ENCODE assay signal across 8 cellular contexts in the genomic region with DNA sequence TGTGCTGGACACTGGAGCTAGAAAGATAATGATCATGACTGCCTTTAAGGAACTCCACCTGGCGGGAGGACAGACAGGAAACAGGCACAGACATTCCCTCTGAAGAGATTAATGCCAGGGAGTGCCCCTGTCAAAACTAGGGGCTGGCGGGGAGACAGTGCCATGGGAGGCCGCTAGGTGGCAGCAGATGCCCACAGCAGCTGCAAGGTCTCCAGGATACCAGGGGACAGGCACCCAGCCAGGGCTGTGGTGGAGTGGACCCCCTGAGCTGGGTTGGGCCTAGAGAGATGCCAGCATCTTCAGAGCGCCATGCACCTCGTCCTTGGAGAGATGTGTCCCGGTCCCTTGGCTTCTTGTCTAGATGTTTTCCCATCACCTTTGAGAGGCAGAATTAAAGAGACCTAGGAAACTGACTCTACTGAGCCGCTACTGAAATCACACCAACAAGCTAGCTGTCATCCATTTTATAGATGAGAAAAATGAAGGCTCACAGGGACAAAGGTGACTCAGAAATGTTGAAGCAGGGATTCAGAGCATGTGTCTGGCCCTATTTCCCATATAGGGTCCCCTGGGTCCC. TPM values are rescaled to one million over a fixed set of nuclear protein-coding genes. Genes with fewer than 3 reads are reported as not detected.
DNase-seq lines count a peak whose midpoint lies in the region; ATAC-seq and TF ChIP-seq lines count a peak whose summit lies in the region.

No MANE protein-coding gene starts in this region.

- peak; percentile 99 for TF ChIP-seq CTCF in mucosa of descending colon (IDR thresholded peaks at IDR 0.05)

- intact Hi-C loops in mucosa of descending colon (cut with DNase I, micrococcal nuclease): loop anchor here (5.0 kb wide), 2 partner anchors 195 to 200 kb away; a partner anchor contains a TSS

- H3K4me1 ChIP-seq in NT2/D1 (ENCODE audit: insufficient read depth, insufficient read length) (no peaks in the 10 kb centered on the region), mucosa of descending colon (ENCODE audit: low read depth) (peaks cover 3% of the 10 kb centered on the region)

- DNase-seq in GDM1 (lab: John Stamatoyannopoulos, UW) (peak; percentile 76), NT2/D1 (ENCODE audit: low read depth, low spot score) (peak; percentile 78), epidermal melanocyte (ENCODE audit: insufficient read length, low spot score) (peak; percentile 79), mucosa of descending colon (peak; percentile 75 to 92 (median 90))
- peak; percentile 37 for DNase-seq in activated CD8-positive, alpha-beta memory T cell treated with anti-CD3 and anti-CD28 coated beads, Interleukin-2, amount 50 U/mL, for 1 hour (ENCODE audit: extremely low read depth)
- DNase-seq in stimulated activated CD8-positive, alpha-beta memory T cell treated with anti-CD3 and anti-CD28 coated beads, Interleukin-4, amount 100 ng/mL, for 4 hours (ENCODE audit: low read depth in 2 of 2, low spot score in 1 of 2): peak; percentile 59 to 64

- H3K27me3 ChIP-seq in NT2/D1 (ENCODE audit: insufficient read depth, insufficient read length): no peaks in the 10 kb centered on the region

- no peak for TF ChIP-seq EP300 in Ishikawa (IDR thresholded peaks at IDR 0.05; ENCODE audit: borderline replicate concordance)

- ATAC-seq in mucosa of descending colon (peak; percentile 98), GM21360 (IDR thresholded peaks at IDR 0.05; ENCODE audit: unreplicated experiment) (no peak)

- peaks cover 5% of the 10 kb centered on the region; the same call in 1 of the 2 replicates for H3K9me3 ChIP-seq in NT2/D1 (ENCODE audit: insufficient read depth, low read length)
- H3K9me3 ChIP-seq in mucosa of descending colon: no peaks in the 10 kb centered on the region

- no peak overlapping the region for H3K9ac ChIP-seq in NT2/D1 (ENCODE audit: insufficient read length, low read depth)

- peak; percentile 97 for TF ChIP-seq RAD21 in Ishikawa (IDR thresholded peaks at IDR 0.05; ENCODE audit: low read depth)

- H3K4me3 ChIP-seq in NT2/D1 (ENCODE audit: insufficient read length, low read depth) (no peak overlapping the region), mucosa of descending colon (no peak overlapping the region)

- H3K36me3 ChIP-seq in NT2/D1 (ENCODE audit: insufficient read depth, insufficient read length, low read length): no peaks in the 10 kb centered on the region
- no peaks in the 10 kb centered on the region for H3K36me3 ChIP-seq in mucosa of descending colon (ENCODE audit: low read depth)

TF ChIP-seq in Ishikawa, 13 proteins besides CTCF, POLR2A, EP300 and RAD21:
- no peak for TF ChIP-seq TAF1 (IDR thresholded peaks at IDR 0.05; ENCODE audit: low read depth)
- TF ChIP-seq ZBTB7A (IDR thresholded peaks at IDR 0.05; ENCODE audit: low read depth): 0 out of 2 replicates have a peak, but pooled peaks have one; percentile 31
TF ChIP-seq in Ishikawa: peak in this region for 1.

RNA-seq across cellular contexts. Expression of a gene that starts 3.6 kb away (rescaled TPM):
- total RNA-seq in mucosa of descending colon: under 1 TPM in 2 of 3 donors, not detected in 1; 0.26 to 0.87 TPM

RNA-seq across cellular contexts. Expression of a gene that starts 10.7 kb away (rescaled TPM):
- 1 to 10 TPM in 2 of 3 donors, under 1 TPM in 1; 0.20 to 6.8 (median 2.1) TPM for total RNA-seq in mucosa of descending colon

RNA-seq across cellular contexts. Expression of a gene that starts 33.7 kb away (rescaled TPM):
- total RNA-seq in mucosa of descending colon: 1 to 10 TPM in 1 of 3 donors, not detected in 2; 1.3 TPM

RNA-seq across cellular contexts. Expression of a gene that starts 51.2 kb away (rescaled TPM):
- total RNA-seq in mucosa of descending colon: 10 to 100 TPM in 1 of 3 donors, 1 to 10 TPM in 2; 2.5 to 11.4 (median 3.9) TPM

Comparison
In these comparisons a context has a peak if more than half of its experiments do, and no peak if none do; other contexts are left out.
1. DNase-seq: peak in every context shown above with its lines; median percentile 90 in mucosa of descending colon; 79 in epidermal melanocyte; 78 in NT2/D1; 76 in GDM1; 62 in stimulated activated CD8-positive, alpha-beta memory T cell treated with anti-CD3 and anti-CD28 coated beads, Interleukin-4, amount 100 ng/mL, for 4 hours; 37 in activated CD8-positive, alpha-beta memory T cell treated with anti-CD3 and anti-CD28 coated beads, Interleukin-2, amount 50 U/mL, for 1 hour.